12 cellular contexts compared by ENCODE assay signal in genomic region chr13:31409678-31410356, GRCh38.
DNase-seq lines count a peak whose midpoint lies in the region; ATAC-seq and TF ChIP-seq lines count a peak whose summit lies in the region.
"Had no signal": no experiment of that assay in that cellular context is flagged by ENCODE, and none has a peak within 500 bp of the region (broad histone marks: within the 10 kb centered on the region; RNA-seq: fewer than 3 reads in every experiment).

No MANE protein-coding gene starts in this region.

- H3K4me3 ChIP-seq in HCT116 (replicated peaks in 1 of 2; ENCODE audit: low read depth in 1 of 2, low read length in 2 of 2) (no peak overlapping the region), hepatocyte (no peak overlapping the region)
- H3K4me3 ChIP-seq: PC-9, upper lobe of left lung had no signal

- TF ChIP-seq RAD21 in HCT116 (IDR thresholded peaks at IDR 0.05; ENCODE audit: low read depth) = no peak

- no peak overlapping the region for H3K9ac ChIP-seq in HCT116 (ENCODE audit: low read length)

- DNase-seq in AML-193 (lab: John Stamatoyannopoulos, UW) (peak; percentile 5 to 14), HCT116 (ENCODE audit: low read depth, low spot score) (no peak), WTC11 (ENCODE audit: low spot score) (no peak), hepatocyte (ENCODE audit: low spot score) (peak; percentile 20), NCI-H82 (lab: John Stamatoyannopoulos, UW) (no peak), foreskin melanocyte (no peak), Right ventricle myocardium inferior (ENCODE audit: missing footprints) (no peak)
- no peak for DNase-seq in activated CD8-positive, alpha-beta T cell treated with anti-CD3 and anti-CD28 coated beads for 36 hours
- DNase-seq: Caco-2, NCI-H146, PC-9, upper lobe of left lung had no signal

- no peaks in the 10 kb centered on the region for H4K20me1 ChIP-seq in HCT116 (ENCODE audit: insufficient read depth)
- no peaks in the 10 kb centered on the region for H4K20me1 ChIP-seq in hepatocyte (ENCODE audit: insufficient read depth, poor library complexity, severe bottlenecking)

- no peaks in the 10 kb centered on the region for H3K4me1 ChIP-seq in HCT116 (ENCODE audit: control insufficient read depth in 1 of 2, insufficient read depth in 2 of 2, low read length in 2 of 2)
- no peaks in the 10 kb centered on the region for H3K4me1 ChIP-seq in hepatocyte (ENCODE audit: insufficient read depth)
- H3K4me1 ChIP-seq: Caco-2, upper lobe of left lung had no signal

- H3K9me2 ChIP-seq in HCT116 (ENCODE audit: insufficient read depth) = no peaks in the 10 kb centered on the region
- H3K9me2 ChIP-seq in hepatocyte (replicated peaks; ENCODE audit: insufficient read depth) = no peaks in the 10 kb centered on the region

- H3K36me3 Mint-ChIP-seq in WTC11 = no peaks in the 10 kb centered on the region
- H3K36me3 Mint-ChIP-seq in activated CD8-positive, alpha-beta T cell treated with anti-CD3 and anti-CD28 coated beads for 36 hours (ENCODE audit: low read depth) = no peaks in the 10 kb centered on the region

- H3K9me3 ChIP-seq in HCT116 (ENCODE audit: control insufficient read depth in 1 of 2, insufficient read depth in 1 of 2, low read depth in 1 of 2, low read length in 2 of 2) (no peaks in the 10 kb centered on the region), hepatocyte (ENCODE audit: low read depth) (no peaks in the 10 kb centered on the region)
- H3K9me3 ChIP-seq: Caco-2, upper lobe of left lung had no signal

- 77% methylated on average over 6 of the region's 6 CpGs for WGBS in hepatocyte (ENCODE audit: low lambda C conversion rate, missing lambda C conversion rate)

- TF ChIP-seq CTCF in HCT116 (IDR thresholded peaks at IDR 0.05 in 2 of 3, conservative IDR thresholded peaks at IDR 0.05 in 1 of 3; ENCODE audit: borderline replicate concordance in 1 of 3, insufficient read depth in 1 of 3, low read depth in 2 of 3, low read length in 2 of 3) (peak in 2 of 3 experiments; percentile 2 to 30; a peak in 2 of 6 replicates), WTC11 (IDR thresholded peaks at IDR 0.05) (no peak), hepatocyte (IDR thresholded peaks at IDR 0.05; ENCODE audit: poor library complexity) (peak; percentile 28)
- TF ChIP-seq CTCF in activated CD8-positive, alpha-beta T cell treated with anti-CD3 and anti-CD28 coated beads for 36 hours (IDR thresholded peaks at IDR 0.05) = no peak

- H3K27ac ChIP-seq in HCT116 (ENCODE audit: low read depth, low read length) (no peak overlapping the region), hepatocyte (no peak overlapping the region)
- H3K27ac ChIP-seq: PC-9, upper lobe of left lung had no signal

- CTCF ChIA-PET in HCT116 (lab: Charles Lee) (interaction anchor here (1.4 to 2.0 kb wide), 2 partner anchors 14 to 174 kb away, joined by 6 read pairs; no protein-coding TSS in a partner anchor), WTC11 (lab: Charles Lee) (interaction anchor here (1.7 to 3.6 kb wide), 2 partner anchors 14 to 173 kb away, joined by 8 to 16 read pairs; no protein-coding TSS in a partner anchor)
- CTCF ChIA-PET in activated CD8-positive, alpha-beta T cell treated with anti-CD3 and anti-CD28 coated beads for 36 hours (lab: Charles Lee) = no interaction called here

- H3K36me3 ChIP-seq in HCT116 (ENCODE audit: control insufficient read depth in 1 of 2, insufficient read depth in 2 of 2, low read length in 2 of 2) (no peaks in the 10 kb centered on the region), hepatocyte (replicated peaks; ENCODE audit: insufficient read depth, low read depth) (no peaks in the 10 kb centered on the region)
- H3K36me3 ChIP-seq: upper lobe of left lung had no signal

- no peaks in the 10 kb centered on the region for H3K4me1 Mint-ChIP-seq in WTC11
- H3K4me1 Mint-ChIP-seq in activated CD8-positive, alpha-beta T cell treated with anti-CD3 and anti-CD28 coated beads for 36 hours (ENCODE audit: low read depth) = no peaks in the 10 kb centered on the region

- H3K27me3 ChIP-seq in HCT116 (ENCODE audit: insufficient read depth, low read length) (peaks cover 9% of the 10 kb centered on the region; the same call in 1 of the 2 replicates), hepatocyte (no peaks in the 10 kb centered on the region)
- H3K27me3 ChIP-seq: upper lobe of left lung had no signal

- no peak overlapping the region for H3K4me3 Mint-ChIP-seq in WTC11
- no peak overlapping the region for H3K4me3 Mint-ChIP-seq in activated CD8-positive, alpha-beta T cell treated with anti-CD3 and anti-CD28 coated beads for 36 hours

- H3K79me2 ChIP-seq in HCT116 (ENCODE audit: insufficient read depth, low read length) (no peaks in the 10 kb centered on the region), hepatocyte (no peaks in the 10 kb centered on the region)

- H3K27me3 Mint-ChIP-seq in WTC11 (ENCODE audit: low read depth) = no peaks in the 10 kb centered on the region
- H3K27me3 Mint-ChIP-seq in activated CD8-positive, alpha-beta T cell treated with anti-CD3 and anti-CD28 coated beads for 36 hours = no peaks in the 10 kb centered on the region

- no peak for TF ChIP-seq POLR2A in HCT116 (IDR thresholded peaks at IDR 0.05; ENCODE audit: borderline replicate concordance, extremely low read depth, insufficient read depth, insufficient read length)

- ATAC-seq in HCT116 (no peak), WTC11 (peak; percentile 24; the same call in 1 of the 2 replicates), Right ventricle myocardium inferior (no peak)
- no peak for ATAC-seq in activated CD8-positive, alpha-beta T cell treated with anti-CD3 and anti-CD28 coated beads for 36 hours

- POLR2A ChIA-PET in HCT116 (lab: Charles Lee) = no interaction called here
- POLR2A ChIA-PET in WTC11 (lab: Charles Lee) = no interaction called here
- POLR2A ChIA-PET in activated CD8-positive, alpha-beta T cell treated with anti-CD3 and anti-CD28 coated beads for 36 hours (lab: Charles Lee) = interaction anchor here (0.6 kb wide), 1 partner anchor 79 kb away, joined by 3 read pairs; no protein-coding TSS in a partner anchor

- no TSS peak for BruUV-seq in HCT116 (replicated peaks; lab: Mats Ljungman, UMichigan)

- no peak overlapping the region for H3K27ac Mint-ChIP-seq in WTC11
- H3K27ac Mint-ChIP-seq in activated CD8-positive, alpha-beta T cell treated with anti-CD3 and anti-CD28 coated beads for 36 hours = no peak overlapping the region

- no peak overlapping the region for H2AFZ ChIP-seq in HCT116 (ENCODE audit: low read depth, low read length, poor library complexity, severe bottlenecking)
- no peak overlapping the region for H2AFZ ChIP-seq in hepatocyte
- H2AFZ ChIP-seq: PC-9 had no signal

- RAD21 ChIA-PET in HCT116 (lab: Charles Lee; ENCODE audit: low non-redundant PET in 1 of 2, low total read pairs in 2 of 2, uncharacterized antibody in 2 of 2, unreplicated experiment in 2 of 2) = no interaction called here

- no peaks in the 10 kb centered on the region for H3K9me3 Mint-ChIP-seq in WTC11
- H3K9me3 Mint-ChIP-seq in activated CD8-positive, alpha-beta T cell treated with anti-CD3 and anti-CD28 coated beads for 36 hours = no peaks in the 10 kb centered on the region

- H3K4me2 ChIP-seq in HCT116 (ENCODE audit: low read length) = no peak overlapping the region
- no peak overlapping the region for H3K4me2 ChIP-seq in hepatocyte
- H3K4me2 ChIP-seq: PC-9 had no signal

- intact Hi-C loops in HCT116 (cut with micrococcal nuclease) = no loop called here
- intact Hi-C loops in activated CD8-positive, alpha-beta T cell treated with anti-CD3 and anti-CD28 coated beads for 36 hours (cut with micrococcal nuclease) = no loop called here
- intact Hi-C loops in Right ventricle myocardium inferior (cut with DNase I) = no loop called here

TF ChIP-seq in WTC11, 78 proteins besides CTCF, POLR2A, EP300 and RAD21 (continues in another document):
- TF ChIP-seq ESRRA (CRISPR knock-in tag; IDR thresholded peaks at IDR 0.05; ENCODE audit: borderline replicate concordance) = no peak
- no peak for TF ChIP-seq IRF1 (CRISPR knock-in tag; IDR thresholded peaks at IDR 0.05)
- TF ChIP-seq MAX (CRISPR knock-in tag; IDR thresholded peaks at IDR 0.05) = no peak
- no peak for TF ChIP-seq TCF7 (CRISPR knock-in tag; IDR thresholded peaks at IDR 0.05; ENCODE audit: low read depth)
- TF ChIP-seq MYBL2 (CRISPR knock-in tag; IDR thresholded peaks at IDR 0.05) = no peak
- no peak for TF ChIP-seq ATF1 (CRISPR knock-in tag; IDR thresholded peaks at IDR 0.05)
- TF ChIP-seq CDX4 (CRISPR knock-in tag; IDR thresholded peaks at IDR 0.05; ENCODE audit: borderline replicate concordance) = no peak
- no peak for TF ChIP-seq E2F4 (CRISPR knock-in tag; IDR thresholded peaks at IDR 0.05; ENCODE audit: borderline replicate concordance, low read depth)
- TF ChIP-seq HMGA2 (CRISPR knock-in tag; IDR thresholded peaks at IDR 0.05) = no peak

Comparison
In these comparisons a context has a peak if more than half of its experiments do, and no peak if none do; other contexts are left out.
1. DNase-seq: peak in AML-193 (2 of 2) and hepatocyte (single experiment); none in HCT116 (single experiment), WTC11 (single experiment), activated CD8-positive, alpha-beta T cell treated with anti-CD3 and anti-CD28 coated beads for 36 hours (single experiment), NCI-H82 (single experiment), foreskin melanocyte (single experiment) and Right ventricle myocardium inferior (single experiment).
2. CTCF ChIP-seq: peak in HCT116 (2 of 3) and hepatocyte (single experiment); none in WTC11 (single experiment) and activated CD8-positive, alpha-beta T cell treated with anti-CD3 and anti-CD28 coated beads for 36 hours (single experiment).